In the genomic region with DNA sequence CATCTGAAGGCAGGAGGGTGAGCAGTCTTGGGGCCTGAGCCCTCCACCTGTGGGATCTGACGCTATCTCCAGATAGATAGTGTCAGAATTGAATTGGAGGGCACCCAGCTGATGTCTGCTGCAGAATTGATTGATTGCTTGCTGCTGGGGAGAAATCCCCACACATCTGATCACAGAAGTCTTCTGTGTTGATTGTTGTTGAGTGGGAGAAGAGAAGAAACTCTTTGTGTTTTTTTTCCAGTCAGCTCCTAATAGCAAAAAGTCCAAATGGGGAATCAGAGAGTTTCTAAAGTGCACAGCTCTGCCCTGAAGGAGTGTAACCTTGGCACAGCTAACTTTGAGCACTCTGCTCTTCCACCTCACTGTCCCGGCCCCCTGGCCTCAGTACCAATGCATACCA, we compare ENCODE assay signal across 16 cellular contexts.
DNase-seq lines count a peak whose midpoint lies in the region; ATAC-seq lines count a peak whose summit lies in the region.
"Had no signal": no experiment of that assay in that cellular context is flagged by ENCODE, and none has a peak within 500 bp of the region (broad histone marks: within the 10 kb centered on the region; RNA-seq: fewer than 3 reads in every experiment).

No MANE protein-coding gene starts in this region.

- H3K27ac ChIP-seq in substantia nigra (ENCODE audit: low read depth, low read length, poor library complexity, severe bottlenecking) = peak overlapping the region; percentile 42
- H3K27ac ChIP-seq: BLaER1 treated with 17β-estradiol and CSF1 and Interleukin-3, amounts not matched to agents 10 nM and 100 nM had no signal

- DNase-seq in NCI-H2171 treated with DMSO at 0.1 percent for 48 hours (lab: John Stamatoyannopoulos, UW) (peak; percentile 20), NCI-H2171 (lab: John Stamatoyannopoulos, UW) (no peak), globus pallidus (ENCODE audit: low spot score) (peak; percentile 31), substantia nigra (lab: John Stamatoyannopoulos, UW) (no peak)
- DNase-seq in stimulated activated CD4-positive, alpha-beta T cell treated with anti-CD3 and anti-CD28 coated beads, Interleukin-4, amount 100 ng/mL, for 1 hour = no peak
- DNase-seq: BE2C; CD4-positive, alpha-beta T cell; CD8-positive, alpha-beta memory T cell; DMS 273 treated with DMSO at 0.1 percent for 48 hours; DMS79; EL; GDM1; GOT3 had no signal

- ATAC-seq in GM21515 (IDR thresholded peaks at IDR 0.05; ENCODE audit: unreplicated experiment) = no peak
- ATAC-seq: GM12878 had no signal

Comparison
In these comparisons a context has a peak if more than half of its experiments do, and no peak if none do; other contexts are left out.
1. DNase-seq: peak in NCI-H2171 treated with DMSO at 0.1 percent for 48 hours (single experiment) and globus pallidus (single experiment); none in NCI-H2171 (single experiment), substantia nigra (0 of 49) and stimulated activated CD4-positive, alpha-beta T cell treated with anti-CD3 and anti-CD28 coated beads, Interleukin-4, amount 100 ng/mL, for 1 hour (single experiment).